Comparison of ENCODE assay signal across 1 cellular context in genomic region chr9:6673326-6674025, GRCh38.
TF ChIP-seq lines count a peak whose summit lies in the region.

No MANE protein-coding gene starts in this region.

TF ChIP-seq in HepG2, 621 proteins besides CTCF, POLR2A, EP300 and RAD21 (continued from another document):
- TF ChIP-seq CENPX (CRISPR knock-in tag; IDR thresholded peaks at IDR 0.05) (no peak), PAXIP1 (CRISPR knock-in tag; conservative IDR thresholded peaks at IDR 0.05) (peak; percentile 53), FOXA1 (IDR thresholded peaks at IDR 0.05) (peak; percentile 59; the same call in 1 of the 2 replicates), FOXA1 (CRISPR knock-in tag; IDR thresholded peaks at IDR 0.05) (peak; percentile 78), FOXP1 (IDR thresholded peaks at IDR 0.05) (no peak), FOXP1 (CRISPR knock-in tag; IDR thresholded peaks at IDR 0.05) (0 out of 2 replicates have a peak, but pooled peaks have one; percentile 27), ZNF644 (CRISPR knock-in tag; IDR thresholded peaks at IDR 0.05; ENCODE audit: low read depth) (no peak), SIX1 (CRISPR knock-in tag; IDR thresholded peaks at IDR 0.05; ENCODE audit: borderline replicate concordance) (peak; percentile 63; the same call in 1 of the 2 replicates), TRAFD1 (CRISPR knock-in tag; IDR thresholded peaks at IDR 0.05; ENCODE audit: borderline replicate concordance) (no peak), ZNF766 (CRISPR knock-in tag; IDR thresholded peaks at IDR 0.05; ENCODE audit: borderline replicate concordance) (no peak), HIVEP1 (CRISPR knock-in tag; IDR thresholded peaks at IDR 0.05) (no peak), ZNF136 (CRISPR knock-in tag; IDR thresholded peaks at IDR 0.05; ENCODE audit: low read depth) (no peak), TRIM22 (IDR thresholded peaks at IDR 0.05) (no peak), NONO (IDR thresholded peaks at IDR 0.05) (no peak), NONO (CRISPR knock-in tag; conservative IDR thresholded peaks at IDR 0.05) (no peak), ELF3 (CRISPR knock-in tag; IDR thresholded peaks at IDR 0.05) (peak; percentile 30; the same call in 1 of the 2 replicates), THYN1 (CRISPR knock-in tag; IDR thresholded peaks at IDR 0.05; ENCODE audit: borderline replicate concordance, low read depth) (no peak), HHEX (CRISPR knock-in tag; IDR thresholded peaks at IDR 0.05) (no peak), ELF4 (CRISPR knock-in tag; IDR thresholded peaks at IDR 0.05; ENCODE audit: borderline replicate concordance) (no peak), ISL2 (CRISPR knock-in tag; IDR thresholded peaks at IDR 0.05) (peak; percentile 35; the same call in 1 of the 2 replicates), SUZ12 (IDR thresholded peaks at IDR 0.05; ENCODE audit: low read depth, low read length) (no peak), ARID5B (CRISPR knock-in tag; IDR thresholded peaks at IDR 0.05) (peak; percentile 75), SOX5 (CRISPR knock-in tag; IDR thresholded peaks at IDR 0.05; ENCODE audit: borderline replicate concordance) (peak; percentile 62; the same call in 1 of the 2 replicates), FOXJ3 (CRISPR knock-in tag; IDR thresholded peaks at IDR 0.05; ENCODE audit: borderline replicate concordance) (peak; percentile 40; the same call in 1 of the 2 replicates), CREB1 (IDR thresholded peaks at IDR 0.05) (no peak), CREB1 (CRISPR knock-in tag; IDR thresholded peaks at IDR 0.05) (0 out of 2 replicates have a peak, but pooled peaks have one; percentile 39), HMG20A (CRISPR knock-in tag; IDR thresholded peaks at IDR 0.05; ENCODE audit: borderline replicate concordance) (peak; percentile 65; the same call in 1 of the 2 replicates), ZNF841 (CRISPR knock-in tag; IDR thresholded peaks at IDR 0.05; ENCODE audit: borderline replicate concordance) (no peak), GFI1 (CRISPR knock-in tag; IDR thresholded peaks at IDR 0.05; ENCODE audit: borderline replicate concordance) (peak; percentile 31; the same call in 1 of the 2 replicates), ZNF101 (CRISPR knock-in tag; IDR thresholded peaks at IDR 0.05; ENCODE audit: borderline replicate concordance, low read depth) (no peak), NFIC (IDR thresholded peaks at IDR 0.05; ENCODE audit: low read length) (no peak), BCL6 (CRISPR knock-in tag; IDR thresholded peaks at IDR 0.05) (peak; percentile 50), SPEN (CRISPR knock-in tag; IDR thresholded peaks at IDR 0.05; ENCODE audit: low read depth) (no peak), SETDB1 (CRISPR knock-in tag; IDR thresholded peaks at IDR 0.05; ENCODE audit: borderline replicate concordance) (no peak), SOX6 (IDR thresholded peaks at IDR 0.05) (no peak), SOX6 (CRISPR knock-in tag; IDR thresholded peaks at IDR 0.05) (peak; percentile 16; the same call in 1 of the 2 replicates), ZFP36 (IDR thresholded peaks at IDR 0.05; ENCODE audit: borderline replicate concordance, low read depth, low read length, partially characterized antibody) (no peak), ZNF143 (CRISPR knock-in tag; IDR thresholded peaks at IDR 0.05) (no peak), MED1 (CRISPR knock-in tag; IDR thresholded peaks at IDR 0.05) (peak; percentile 25; the same call in 1 of the 2 replicates), ESRRA (CRISPR knock-in tag; IDR thresholded peaks at IDR 0.05; ENCODE audit: low read depth) (no peak), ZNF839 (CRISPR knock-in tag; IDR thresholded peaks at IDR 0.05; ENCODE audit: borderline replicate concordance) (no peak), ZNF414 (CRISPR knock-in tag; IDR thresholded peaks at IDR 0.05) (no peak), ZBTB7B (CRISPR knock-in tag; IDR thresholded peaks at IDR 0.05) (0 out of 2 replicates have a peak, but pooled peaks have one; percentile 15), FOXA3 (CRISPR knock-in tag; IDR thresholded peaks at IDR 0.05) (peak; percentile 88), PHF20 (CRISPR knock-in tag; IDR thresholded peaks at IDR 0.05) (no peak)
- TF ChIP-seq, protein P1, sequence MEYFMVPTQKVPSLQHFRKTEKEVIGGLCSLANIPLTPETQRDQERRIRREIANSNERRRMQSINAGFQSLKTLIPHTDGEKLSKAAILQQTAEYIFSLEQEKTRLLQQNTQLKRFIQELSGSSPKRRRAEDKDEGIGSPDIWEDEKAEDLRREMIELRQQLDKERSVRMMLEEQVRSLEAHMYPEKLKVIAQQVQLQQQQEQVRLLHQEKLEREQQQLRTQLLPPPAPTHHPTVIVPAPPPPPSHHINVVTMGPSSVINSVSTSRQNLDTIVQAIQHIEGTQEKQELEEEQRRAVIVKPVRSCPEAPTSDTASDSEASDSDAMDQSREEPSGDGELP (IDR thresholded peaks at IDR 0.05; ENCODE audit: borderline replicate concordance, low read depth) = no peak
- TF ChIP-seq, protein P2, sequence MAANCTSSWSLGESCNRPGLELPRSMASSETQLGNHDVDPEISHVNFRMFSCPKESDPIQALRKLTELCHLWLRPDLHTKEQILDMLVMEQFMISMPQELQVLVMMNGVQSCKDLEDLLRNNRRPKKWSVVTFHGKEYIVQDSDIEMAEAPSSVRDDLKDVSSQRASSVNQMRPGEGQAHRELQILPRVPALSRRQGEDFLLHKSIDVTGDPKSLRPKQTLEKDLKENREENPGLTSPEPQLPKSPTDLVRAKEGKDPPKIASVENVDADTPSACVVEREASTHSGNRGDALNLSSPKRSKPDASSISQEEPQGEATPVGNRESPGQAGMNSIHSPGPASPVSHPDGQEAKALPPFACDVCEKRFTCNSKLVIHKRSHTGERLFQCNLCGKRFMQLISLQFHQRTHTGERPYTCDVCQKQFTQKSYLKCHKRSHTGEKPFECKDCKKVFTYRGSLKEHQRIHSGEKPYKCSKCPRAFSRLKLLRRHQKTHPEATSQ (CRISPR knock-in tag; IDR thresholded peaks at IDR 0.05; ENCODE audit: borderline replicate concordance) = no peak
